In the genomic region with DNA sequence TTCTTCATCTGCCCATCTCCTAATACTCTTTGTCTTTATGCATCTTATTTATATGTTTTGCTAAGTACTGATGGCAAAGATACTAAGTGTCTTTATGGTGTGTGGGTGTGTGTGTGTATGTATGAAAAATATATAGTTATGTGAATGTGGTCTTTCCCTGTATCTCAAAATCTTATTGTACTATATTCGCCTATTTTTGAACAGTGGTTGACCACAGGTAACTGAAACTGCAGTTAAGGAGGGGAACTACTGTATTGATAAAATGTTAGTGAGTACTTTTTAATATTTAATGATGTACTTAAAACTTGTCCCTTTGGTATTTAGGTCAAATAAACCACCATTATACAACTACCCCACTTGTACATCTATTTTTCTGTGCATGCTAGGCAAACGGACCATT, we compare ENCODE assay signal across 19 cellular contexts.
"Had no signal": no experiment of that assay in that cellular context is flagged by ENCODE, and none has a peak within 500 bp of the region (broad histone marks: within the 10 kb centered on the region; RNA-seq: fewer than 3 reads in every experiment).

No MANE protein-coding gene starts in this region.

- H3K27me3 Mint-ChIP-seq: activated CD4-positive, alpha-beta T cell treated with anti-CD3 and anti-CD28 coated beads for 36 hours; activated T-cell treated with anti-CD3 and anti-CD28 coated beads, Interleukin-2, amount 50 U/mL, for 24 hours had no signal

- DNase-seq: activated CD4-positive, alpha-beta T cell treated with anti-CD3 and anti-CD28 coated beads for 36 hours; activated CD4-positive, alpha-beta T cell treated with anti-CD3 and anti-CD28 coated beads, Interleukin-2, amount 50 U/mL, for 4 hours; activated CD8-positive, alpha-beta memory T cell treated with anti-CD3 and anti-CD28 coated beads for 24 hours; activated CD8-positive, alpha-beta memory T cell treated with anti-CD3 and anti-CD28 coated beads, Interleukin-2, amount 50 U/mL, for 4 hours; activated naive CD4-positive, alpha-beta T cell treated with Interleukin-2 at 50 U/mL for 16 hours; activated T-cell treated with anti-CD3 and anti-CD28 coated beads, Interleukin-2, amount 50 U/mL, for 24 hours; amygdala; hypothalamus; midbrain; right cardiac atrium; stimulated activated CD4-positive, alpha-beta T cell treated with anti-CD3 and anti-CD28 coated beads, Interleukin-4, amount 100 ng/mL, for 24 hours; stimulated activated naive CD4-positive, alpha-beta T cell treated with Interleukin-2 at 50 U/mL for 16 hours; T1000; tibial artery had no signal

- H3K27ac Mint-ChIP-seq: activated CD4-positive, alpha-beta T cell treated with anti-CD3 and anti-CD28 coated beads for 36 hours; activated T-cell treated with anti-CD3 and anti-CD28 coated beads, Interleukin-2, amount 50 U/mL, for 24 hours; WTC11 had no signal

- H3K4me3 Mint-ChIP-seq: activated CD4-positive, alpha-beta T cell treated with anti-CD3 and anti-CD28 coated beads for 36 hours; activated T-cell treated with anti-CD3 and anti-CD28 coated beads, Interleukin-2, amount 50 U/mL, for 24 hours; nephron; WTC11 had no signal

- H3K27ac ChIP-seq: coronary artery, esophagus muscularis mucosa, parathyroid adenoma, tibial artery had no signal

- H3K4me1 ChIP-seq: parathyroid adenoma had no signal

- H3K4me3 ChIP-seq: coronary artery, esophagus muscularis mucosa, tibial artery had no signal

- H3K27me3 ChIP-seq: esophagus muscularis mucosa, tibial artery had no signal

- H3K9ac ChIP-seq: parathyroid adenoma had no signal

- H3K36me3 Mint-ChIP-seq: WTC11 had no signal

- H3K9me3 ChIP-seq: esophagus muscularis mucosa, tibial artery had no signal

- H2AFZ ChIP-seq: parathyroid adenoma had no signal

- H3K36me3 ChIP-seq: esophagus muscularis mucosa, tibial artery had no signal

- H3K9me3 Mint-ChIP-seq: activated T-cell treated with anti-CD3 and anti-CD28 coated beads, Interleukin-2, amount 50 U/mL, for 24 hours; nephron; WTC11 had no signal

- ATAC-seq: activated CD4-positive, alpha-beta T cell treated with anti-CD3 and anti-CD28 coated beads for 36 hours; right cardiac atrium; WTC11 had no signal
